Comparison of ENCODE assay signal across 9 cellular contexts in genomic region chr14:70201994-70202393, GRCh38. TPM values are rescaled to one million over a fixed set of nuclear protein-coding genes. Genes with fewer than 3 reads are reported as not detected.
"Had no signal": no experiment of that assay in that cellular context is flagged by ENCODE, and none has a peak within 500 bp of the region (broad histone marks: within the 10 kb centered on the region; RNA-seq: fewer than 3 reads in every experiment).

No MANE protein-coding gene starts in this region.

- H3K4me3 ChIP-seq: K562 had no signal

- H3K4me2 ChIP-seq: KMS-11 had no signal

- H3K9ac ChIP-seq: KMS-11 had no signal

- H3K27ac ChIP-seq: HL-60, KMS-11 had no signal

- ATAC-seq: HepG2, K562 had no signal

- DNase-seq: IMR-90, KBM-7, KG1 had no signal

RNA-seq across cellular contexts. Expression of gene SLC8A3, which starts 13.2 kb away (rescaled TPM):
- total RNA-seq: HT-29, K562 had no signal
- polyA plus RNA-seq: IgD-negative memory B cell, IMR-90, K562 had no signal
